In the genomic region with DNA sequence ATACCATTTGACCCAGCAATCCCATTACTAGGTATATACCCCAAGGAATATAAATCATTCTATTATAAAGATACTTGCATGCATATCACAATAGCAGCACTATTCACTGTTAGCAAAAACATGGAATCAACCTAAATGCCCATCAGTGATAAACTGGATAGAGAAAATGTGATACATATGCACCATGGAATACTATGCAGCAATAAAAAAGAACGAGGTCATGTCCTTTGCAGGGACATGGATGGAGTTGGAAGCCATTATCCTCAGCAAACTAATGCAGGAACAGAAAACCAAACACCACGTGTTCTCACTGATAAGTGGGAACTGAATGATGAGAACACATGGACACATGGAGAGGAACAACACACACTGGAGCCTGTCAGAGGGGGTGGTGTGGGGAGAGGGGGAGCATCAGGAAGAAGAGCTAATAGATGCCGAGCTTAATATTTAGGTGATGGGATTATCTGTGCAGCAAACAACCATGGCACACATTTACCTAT, we compare ENCODE assay signal across 13 cellular contexts. TPM values are rescaled to one million over a fixed set of nuclear protein-coding genes. Genes with fewer than 3 reads are reported as not detected.
DNase-seq lines count a peak whose midpoint lies in the region; ATAC-seq, FAIRE-seq and TF ChIP-seq lines count a peak whose summit lies in the region.
"Not testable (repeated sequence)": the region's sequence is repeated elsewhere in the genome, so short reads cannot be mapped to it uniquely, and the experiment has no call there.
"Had no signal": no experiment of that assay in that cellular context is flagged by ENCODE, and none has a peak within 500 bp of the region (broad histone marks: within the 10 kb centered on the region; RNA-seq: fewer than 3 reads in every experiment).

No MANE protein-coding gene starts in this region.

- in situ Hi-C loops in HepG2 (cut with HindIII; ENCODE audit: extremely low pct_ligation_motif_present, low pct_unique_long_range_greater_than_20kb), result loop anchor here (5.0 kb wide), 1 partner anchor 210 kb away; the partner anchor contains the start of gene IL6ST

- H2BK12ac ChIP-seq in mesenchymal stem cell (ENCODE audit: low read length in 2 of 2), result peak overlapping the region; percentile 84 to 89

- H3K36me3 ChIP-seq in HEK293 (ENCODE audit: control insufficient read depth in 2 of 2, insufficient read depth in 1 of 2, low read length in 2 of 2); KMS-11 (ENCODE audit: insufficient read depth); adipocyte (ENCODE audit: control insufficient read depth, insufficient read depth, low read length, severe bottlenecking); HepG2 (replicated peaks in 1 of 2; ENCODE audit: control insufficient read depth in 1 of 2, insufficient read depth in 2 of 2, low read length in 2 of 2); mesenchymal stem cell (ENCODE audit: control insufficient read depth in 1 of 2, insufficient read depth in 2 of 2, low read depth in 1 of 2, low read length in 2 of 2): not testable (repeated sequence)

- TF ChIP-seq POLR2A in A549 (IDR thresholded peaks at IDR 0.05; ENCODE audit: low read length); HepG2 (IDR thresholded peaks at IDR 0.05; ENCODE audit: insufficient read depth in 1 of 2, low read depth in 2 of 2, low read length in 2 of 2): not testable (repeated sequence)

- H3K4me1 Mint-ChIP-seq in CD4-positive, alpha-beta T cell (ENCODE audit: low read depth), result peaks cover 34% of the 10 kb centered on the region
- H3K4me1 Mint-ChIP-seq in stimulated activated memory B cell treated with anti-CD40 and anti-IgM and Interleukin-4, amounts not matched to agents 10 μg/mL and 1 μg/mL and 100 μg/mL, for 72 hours, result peaks cover 20% of the 10 kb centered on the region

- TF ChIP-seq RAD21 in A549 (conservative IDR thresholded peaks at IDR 0.05 in 1 of 2, IDR thresholded peaks at IDR 0.05 in 1 of 2); HepG2 (CRISPR knock-in tag; IDR thresholded peaks at IDR 0.05): not testable (repeated sequence)

- not testable (repeated sequence) for DNase-seq in A549 (ENCODE audit: low read depth in 1 of 2, low spot score in 1 of 2); CD4-positive, alpha-beta T cell; adipocyte (ENCODE audit: low read depth)
- DNase-seq in HepG2 (ENCODE audit: low spot score), result peak; percentile 10
- peak; percentile 9 for DNase-seq in mesenchymal stem cell

- not testable (repeated sequence) for H3K9me3 Mint-ChIP-seq in CD4-positive, alpha-beta T cell; stimulated activated memory B cell treated with anti-CD40 and anti-IgM and Interleukin-4, amounts not matched to agents 10 μg/mL and 1 μg/mL and 100 μg/mL, for 72 hours

- H3K9ac ChIP-seq in KMS-11; HepG2 (ENCODE audit: insufficient read depth, low read depth, low read length); mesenchymal stem cell (ENCODE audit: low read length): not testable (repeated sequence)
- peak overlapping the region; percentile 52 for H3K9ac ChIP-seq in adipocyte (ENCODE audit: low read length)

- intact Hi-C loops in CD4-positive, alpha-beta T cell (cut with DNase I, micrococcal nuclease), result loop anchor here (1.0 to 5.0 kb wide), 6 partner anchors 55 to 635 kb away; no protein-coding TSS in a partner anchor
- intact Hi-C loops in HepG2 (cut with micrococcal nuclease; ENCODE audit: unreplicated experiment), result loop anchor here (1.0 to 5.0 kb wide), 7 partner anchors 9 to 509 kb away; no protein-coding TSS in a partner anchor

- not testable (repeated sequence) for H4K8ac ChIP-seq in mesenchymal stem cell (ENCODE audit: low read length)

- H3K27ac Mint-ChIP-seq in CD4-positive, alpha-beta T cell, result peak overlapping the region; percentile 2
- H3K27ac Mint-ChIP-seq in stimulated activated memory B cell treated with anti-CD40 and anti-IgM and Interleukin-4, amounts not matched to agents 10 μg/mL and 1 μg/mL and 100 μg/mL, for 72 hours, result peak overlapping the region; percentile 9

- not testable (repeated sequence) for H2BK15ac ChIP-seq in mesenchymal stem cell (ENCODE audit: low read depth, poor library complexity, severe bottlenecking)

- POLR2A ChIA-PET in A549 (lab: Yijun Ruan, JAX); HEK293 (lab: Yijun Ruan, JAX): not testable (repeated sequence)
- POLR2A ChIA-PET in CD4-positive, alpha-beta T cell (lab: Charles Lee), result interaction anchor here (0.7 to 2.3 kb wide), 8 partner anchors 99 to 224 kb away, joined by 3 to 10 read pairs (median 6); partner anchors contain the start of gene IL6ST
- POLR2A ChIA-PET in HepG2 (lab: Yijun Ruan, JAX), result interaction anchor here (1.2 to 3.4 kb wide), 8 partner anchors 10 to 268 kb away, joined by 3 to 18 read pairs (median 5); partner anchors contain the start of gene IL6ST

- H3K4me2 ChIP-seq in A549 (peak overlapping the region; percentile 11; the same call in 2 of the 3 replicates), KMS-11 (peak overlapping the region; percentile 23; the same call in 1 of the 2 replicates), HepG2 (ENCODE audit: low read depth, low read length) (peak overlapping the region; percentile 49; the same call in 1 of the 2 replicates)
- not testable (repeated sequence) for H3K4me2 ChIP-seq in mesenchymal stem cell (ENCODE audit: low read length, poor library complexity, severe bottlenecking)

- not testable (repeated sequence) for FAIRE-seq in A549 (lab: Jason Lieb, UNC); HepG2 (lab: Jason Lieb, UNC)

- not testable (repeated sequence) for H4K20me1 ChIP-seq in KMS-11 (ENCODE audit: insufficient read depth); HepG2 (ENCODE audit: insufficient read depth, low read length)

- peak overlapping the region; percentile 48 for H4K91ac ChIP-seq in mesenchymal stem cell (ENCODE audit: low read length)

- not testable (repeated sequence) for H3K79me2 ChIP-seq in KMS-11 (ENCODE audit: insufficient read depth, low read depth); HepG2 (ENCODE audit: insufficient read depth, low read length)

- H3K27me3 Mint-ChIP-seq in CD4-positive, alpha-beta T cell; stimulated activated memory B cell treated with anti-CD40 and anti-IgM and Interleukin-4, amounts not matched to agents 10 μg/mL and 1 μg/mL and 100 μg/mL, for 72 hours: not testable (repeated sequence)

- peak overlapping the region in 1 of 2 experiments; percentile 67 for H3K4ac ChIP-seq in mesenchymal stem cell (ENCODE audit: low read depth in 1 of 2, low read length in 2 of 2)

- H3K14ac ChIP-seq in mesenchymal stem cell (ENCODE audit: low read length in 2 of 2), result not testable (repeated sequence)

- H3K27ac ChIP-seq in A549, result peak overlapping the region; percentile 65 to 82
- not testable (repeated sequence) for H3K27ac ChIP-seq in CD4-positive, alpha-beta T cell (ENCODE audit: low read depth, low read length); HEK293 (ENCODE audit: extremely low read depth, low read depth, low read length); KMS-11; mesenchymal stem cell (ENCODE audit: low read length, poor library complexity, severe bottlenecking)
- H3K27ac ChIP-seq in HepG2 (ENCODE audit: extremely low read length, insufficient read depth, low read length), result peak overlapping the region; percentile 62

- H3K9me3 ChIP-seq in A549; CD4-positive, alpha-beta T cell (ENCODE audit: control insufficient read depth, low read length); HEK293 (ENCODE audit: control insufficient read depth, insufficient read depth, low read depth, low read length); adipocyte (ENCODE audit: control insufficient read depth, low read length); HepG2 (ENCODE audit: low read length); mesenchymal stem cell (ENCODE audit: control insufficient read depth, low read length): not testable (repeated sequence)

- H3K23ac ChIP-seq in mesenchymal stem cell (ENCODE audit: low read length in 2 of 2), result not testable (repeated sequence)

- H2AFZ ChIP-seq in KMS-11 (ENCODE audit: low read depth); HepG2 (ENCODE audit: low read length); mesenchymal stem cell (ENCODE audit: low read depth, low read length): not testable (repeated sequence)

- BruUV-seq in HepG2 (replicated peaks; lab: Mats Ljungman, UMichigan), result not testable (repeated sequence)

- not testable (repeated sequence) for H3K79me1 ChIP-seq in mesenchymal stem cell (replicated peaks; ENCODE audit: low read length, poor library complexity, severe bottlenecking)

- H3K4me3 Mint-ChIP-seq in CD4-positive, alpha-beta T cell; stimulated activated memory B cell treated with anti-CD40 and anti-IgM and Interleukin-4, amounts not matched to agents 10 μg/mL and 1 μg/mL and 100 μg/mL, for 72 hours: not testable (repeated sequence)

- CTCF ChIA-PET in A549 (lab: Yijun Ruan, JAX), result interaction anchor here (0.6 to 4.9 kb wide), 45 partner anchors 9 to 865 kb away, joined by 3 to 116 read pairs (median 4); no protein-coding TSS in a partner anchor
- CTCF ChIA-PET in CD4-positive, alpha-beta T cell (lab: Charles Lee), result interaction anchor here (0.6 to 3.3 kb wide), 14 partner anchors 8 to 636 kb away, joined by 3 to 22 read pairs (median 4); no protein-coding TSS in a partner anchor
- CTCF ChIA-PET in HEK293 (lab: Yijun Ruan, JAX), result interaction anchor here (0.6 to 4.5 kb wide), 24 partner anchors 11 to 809 kb away, joined by 3 to 110 read pairs (median 3); partner anchors contain the start of gene IL6ST
- CTCF ChIA-PET in HepG2 (lab: Yijun Ruan, JAX; ENCODE audit: low intra/inter-chr PET ratio, low total read pairs), result interaction anchor here (1.5 to 2.0 kb wide), 3 partner anchors 219 to 265 kb away, joined by 8 to 24 read pairs (median 12); no protein-coding TSS in a partner anchor

- H2AK5ac ChIP-seq in mesenchymal stem cell (ENCODE audit: low read length, severe bottlenecking), result not testable (repeated sequence)

- TF ChIP-seq CTCF in A549 (IDR thresholded peaks at IDR 0.05); CD4-positive, alpha-beta T cell (IDR thresholded peaks at IDR 0.05); HEK293 (tag by site-specific recombination; IDR thresholded peaks at IDR 0.05); KMS-11 (conservative IDR thresholded peaks at IDR 0.05; ENCODE audit: low read depth, low read length); HepG2 (CRISPR knock-in tag; IDR thresholded peaks at IDR 0.05): not testable (repeated sequence)

- H3K27me3 ChIP-seq in CD4-positive, alpha-beta T cell (ENCODE audit: control insufficient read depth, insufficient read depth, low read length); KMS-11 (ENCODE audit: insufficient read depth, low read depth); adipocyte (replicated peaks; ENCODE audit: control insufficient read depth, insufficient read depth, low read length); HepG2 (ENCODE audit: control insufficient read depth in 1 of 2, insufficient read depth in 2 of 2, low read length in 2 of 2); mesenchymal stem cell (ENCODE audit: control insufficient read depth in 1 of 2, insufficient read depth in 1 of 2, low read length in 2 of 2): not testable (repeated sequence)

- not testable (repeated sequence) for H2BK120ac ChIP-seq in mesenchymal stem cell (ENCODE audit: low read depth, low read length)

- not testable (repeated sequence) for TF ChIP-seq EP300 in A549 (IDR thresholded peaks at IDR 0.05); HepG2 (IDR thresholded peaks at IDR 0.05; ENCODE audit: low read depth in 2 of 2, low read length in 2 of 2); HepG2 (CRISPR knock-in tag; IDR thresholded peaks at IDR 0.05; ENCODE audit: borderline replicate concordance)

- not testable (repeated sequence) for H3K4me3 ChIP-seq in A549; HEK293 (ENCODE audit: low read depth, low read length); KMS-11 (IDR thresholded peaks at IDR 0.05; ENCODE audit: insufficient read depth, low read depth, low read length); adipocyte (ENCODE audit: low read length); HepG2 (replicated peaks in 1 of 3; ENCODE audit: insufficient read depth in 1 of 3, low read depth in 2 of 3, low read length in 3 of 3); mesenchymal stem cell (ENCODE audit: insufficient read depth in 1 of 2, low read depth in 1 of 2, low read length in 2 of 2)

- ATAC-seq in A549; CD4-positive, alpha-beta T cell (ENCODE audit: poor library complexity); stimulated activated memory B cell treated with anti-CD40 and anti-IgM and Interleukin-4, amounts not matched to agents 10 μg/mL and 1 μg/mL and 100 μg/mL, for 72 hours: not testable (repeated sequence)
- peak; percentile 47 for ATAC-seq in HepG2

- peak overlapping the region in 1 of 2 experiments; percentile 33 for H3K18ac ChIP-seq in mesenchymal stem cell (ENCODE audit: low read depth in 1 of 2, low read length in 2 of 2)

- WGBS in A549 (ENCODE audit: missing lambda C conversion rate), result 24% methylated on average over 3 of the region's 3 CpGs
- 18% methylated on average over 3 of the region's 3 CpGs for WGBS in HepG2 (ENCODE audit: low lambda C conversion rate)
- 53% methylated on average over 2 of the region's 3 CpGs for WGBS in mesenchymal stem cell

- not testable (repeated sequence) for H3K36me3 Mint-ChIP-seq in CD4-positive, alpha-beta T cell (ENCODE audit: low read depth); stimulated activated memory B cell treated with anti-CD40 and anti-IgM and Interleukin-4, amounts not matched to agents 10 μg/mL and 1 μg/mL and 100 μg/mL, for 72 hours

- H2BK5ac ChIP-seq in mesenchymal stem cell (ENCODE audit: low read depth, low read length, poor library complexity, severe bottlenecking), result not testable (repeated sequence)

- H3K4me1 ChIP-seq in A549, result peaks cover 28% of the 10 kb centered on the region
- not testable (repeated sequence) for H3K4me1 ChIP-seq in HEK293 (ENCODE audit: control insufficient read depth, insufficient read depth, low read length); mesenchymal stem cell (ENCODE audit: control insufficient read depth, insufficient read depth, low read depth, low read length)
- H3K4me1 ChIP-seq in KMS-11 (ENCODE audit: low read depth, poor library complexity, severe bottlenecking), result peaks cover 51% of the 10 kb centered on the region
- H3K4me1 ChIP-seq in adipocyte (ENCODE audit: control insufficient read depth, insufficient read depth, low read length), result peaks cover 39% of the 10 kb centered on the region
- H3K4me1 ChIP-seq in HepG2 (ENCODE audit: insufficient read depth, low read length), result peaks cover 45% of the 10 kb centered on the region

RNA-seq across cellular contexts. Expression of gene ANKRD55, which starts 31.3 kb away (rescaled TPM):
- polyA plus RNA-seq in A549 (2011; rRNA removed), result 0.26 and 0.30 TPM in 2 replicates
- 0.05 TPM in 2 replicates for polyA plus RNA-seq in A549 (2012; cell fraction: cytosol; rRNA removed)
- polyA plus RNA-seq in A549 (2012; cell fraction: nucleus; rRNA removed), result 0.07 TPM in 1 of 2 replicates, not detected in the other
- polyA plus RNA-seq in A549 (2017; fragmentation: RNase III; extraction: RNeasy Plus Mini Kit Qiagen cat#74134 plus additional on column Dnase treatment), result 0.05 to 0.12 TPM (median 0.10 TPM) in 3 replicates
- 0.49 TPM in 1 of 2 replicates, not detected in the other for polyA minus RNA-seq in A549 (2011; rRNA and poly(A)+ RNA removed)
- 10 to 100 TPM in 1 of 2 experiments, 1 to 10 TPM in 1; 9.7 to 10.2 TPM for total RNA-seq in CD4-positive, alpha-beta T cell
- total RNA-seq in HepG2 (2016; rRNA removed; fragmentation: Illumina TruSeq; extraction: Trizol), result 0.11 and 0.31 TPM in 2 replicates
- total RNA-seq in HepG2 (2016; cell fraction: cytosol; rRNA removed; fragmentation: Illumina TruSeq; extraction: Trizol; ENCODE audit: low read depth), result not detected in 2 replicates
- 0.17 TPM in 1 of 2 replicates, not detected in the other for total RNA-seq in HepG2 (2016; cell fraction: insoluble cytoplasmic fraction; rRNA removed; fragmentation: Illumina TruSeq; extraction: Trizol)
- 0.24 and 0.31 TPM in 2 replicates for total RNA-seq in HepG2 (2016; cell fraction: membrane; rRNA removed; fragmentation: Illumina TruSeq; extraction: Trizol)
- 0.25 TPM in 1 of 2 replicates, not detected in the other for total RNA-seq in HepG2 (2016; cell fraction: nucleus; rRNA removed; fragmentation: Illumina TruSeq; extraction: Trizol)
- 0.10 and 0.28 TPM in 2 replicates for polyA plus RNA-seq in HepG2 (2011; rRNA removed)
- polyA plus RNA-seq in HepG2 (2011; cell fraction: cytosol; rRNA removed), result 0.12 and 0.13 TPM in 2 replicates
- 0.09 and 0.18 TPM in 2 replicates for polyA plus RNA-seq in HepG2 (2011; cell fraction: nucleus; rRNA removed)
- polyA plus RNA-seq in HepG2 (2012), result 0.12 TPM in 1 of 2 replicates, not detected in the other
- polyA plus RNA-seq in HepG2 (2016; cell fraction: cytosol; fragmentation: Illumina TruSeq; extraction: Trizol; ENCODE audit: low read depth), result 0.15 and 0.29 TPM in 2 replicates
- 0.40 and 0.46 TPM in 2 replicates for polyA plus RNA-seq in HepG2 (2016; cell fraction: insoluble cytoplasmic fraction; fragmentation: Illumina TruSeq; extraction: Trizol; ENCODE audit: low read depth)
- polyA plus RNA-seq in HepG2 (2016; cell fraction: membrane; fragmentation: Illumina TruSeq; extraction: Trizol; ENCODE audit: low read depth), result 0.19 and 0.24 TPM in 2 replicates
- 0.31 TPM in 1 of 2 replicates, not detected in the other for polyA plus RNA-seq in HepG2 (2016; cell fraction: nucleus; fragmentation: Illumina TruSeq; extraction: Trizol; ENCODE audit: insufficient read depth, low read depth)
- 0.21 TPM in 1 of 2 replicates, not detected in the other for polyA minus RNA-seq in HepG2 (2011; rRNA and poly(A)+ RNA removed; ENCODE audit: low replicate concordance)
- not detected in 2 replicates for polyA minus RNA-seq in HepG2 (2011; cell fraction: cytosol; rRNA and poly(A)+ RNA removed)
- polyA minus RNA-seq in HepG2 (2011; cell fraction: nucleus; rRNA and poly(A)+ RNA removed), result not detected in 2 replicates
- polyA plus RNA-seq in mesenchymal stem cell (2013, experiment 1 of 2), result 0.91 TPM
- polyA plus RNA-seq in mesenchymal stem cell (2013, experiment 2 of 2), result 0.86 TPM
- total RNA-seq: A172; A673; Calu3; CD8-positive, alpha-beta memory T cell had no signal
- polyA plus RNA-seq: AG04450; CD8-positive, alpha-beta memory T cell had no signal
